ENCODE assay signal across 6 cellular contexts in the genomic region with DNA sequence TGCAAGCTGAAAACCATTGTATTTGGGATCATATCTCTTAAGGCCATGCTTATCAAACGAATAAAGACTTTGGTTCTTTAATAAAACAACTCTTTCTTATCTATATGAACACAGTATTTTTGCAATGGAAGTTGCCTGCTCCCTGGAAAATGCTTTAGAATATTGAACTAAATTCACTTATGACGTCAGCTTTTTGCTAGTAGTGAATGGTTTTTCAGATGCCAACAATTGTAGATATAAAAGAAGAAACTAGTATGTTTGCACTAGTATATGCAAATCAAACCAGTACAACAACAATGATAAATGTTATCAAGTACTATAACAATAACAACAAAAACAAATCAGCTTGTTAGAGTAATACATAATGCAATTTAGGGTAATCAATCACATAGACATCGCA.
"Had no signal": no experiment of that assay in that cellular context is flagged by ENCODE, and none has a peak within 500 bp of the region (broad histone marks: within the 10 kb centered on the region; RNA-seq: fewer than 3 reads in every experiment).

No MANE protein-coding gene starts in this region.

- ATAC-seq: K562 had no signal

- H3K27ac ChIP-seq: HL-60 had no signal

- DNase-seq: IMR-90, KBM-7, KG1 had no signal

- H3K4me3 ChIP-seq: K562 had no signal

- FAIRE-seq: HTR-8/SVneo, K562 had no signal
